In genomic region chr10:95290446-95290800, GRCh38 we compare ENCODE assay signal across 8 cellular contexts. TPM values are rescaled to one million over a fixed set of nuclear protein-coding genes. Genes with fewer than 3 reads are reported as not detected.
DNase-seq lines count a peak whose midpoint lies in the region; ATAC-seq and TF ChIP-seq lines count a peak whose summit lies in the region.

No MANE protein-coding gene starts in this region.

- TF ChIP-seq CTCF in BE2C (IDR thresholded peaks at IDR 0.05; ENCODE audit: low read depth, low read length) (no peak), OCI-LY7 (conservative IDR thresholded peaks at IDR 0.05; ENCODE audit: low read length) (no peak), neural progenitor cell (IDR thresholded peaks at IDR 0.05) (no peak), GM13977 (IDR thresholded peaks at IDR 0.05; ENCODE audit: extremely low read depth, insufficient read depth, missing control alignments) (no peak)

- H3K4me1 ChIP-seq in BE2C: no peaks in the 10 kb centered on the region
- peaks cover 60% of the 10 kb centered on the region for H3K4me1 ChIP-seq in OCI-LY7 (ENCODE audit: insufficient read depth, low read length, poor library complexity, severe bottlenecking)
- peaks cover 10 to 18% of the 10 kb centered on the region in 2 donors for H3K4me1 ChIP-seq in esophagus (ENCODE audit: control insufficient read depth in 2 of 2, insufficient read depth in 2 of 2, low read length in 1 of 2)
- H3K4me1 ChIP-seq in neural progenitor cell: peaks cover 22% of the 10 kb centered on the region

- whole genome bisulfite sequencing in esophagus, 2 donors: 1% methylated on average over 46 to 49 of the region's 49 CpGs

- H3K36me3 ChIP-seq in BE2C (no peaks in the 10 kb centered on the region), OCI-LY7 (ENCODE audit: insufficient read depth, low read length) (no peaks in the 10 kb centered on the region), esophagus (ENCODE audit: control insufficient read depth in 2 of 2, insufficient read depth in 2 of 2, low read length in 1 of 2) (no peaks in the 10 kb centered on the region), neural progenitor cell (no peaks in the 10 kb centered on the region)

- POLR2A ChIA-PET in OCI-LY7 (lab: Charles Lee): interaction anchor here (1.0 to 1.6 kb wide), 2 partner anchors 45 to 70 kb away, joined by 4 read pairs; no protein-coding TSS in a partner anchor

- H3K4me1 Mint-ChIP-seq in neural progenitor cell: peaks cover 8% of the 10 kb centered on the region

- no peaks in the 10 kb centered on the region for H3K36me3 Mint-ChIP-seq in neural progenitor cell

- H3K9me3 Mint-ChIP-seq in neural progenitor cell: peaks cover 6% of the 10 kb centered on the region

- H3K27ac Mint-ChIP-seq in neural progenitor cell: no peak overlapping the region

- ATAC-seq in GM21529 (IDR thresholded peaks at IDR 0.05; ENCODE audit: unreplicated experiment) (peak; percentile 1), GM19467 (IDR thresholded peaks at IDR 0.05; ENCODE audit: unreplicated experiment) (no peak)

- no peak overlapping the region for H3K27ac ChIP-seq in OCI-LY7 (ENCODE audit: low read depth, low read length, poor library complexity, severe bottlenecking)
- peak overlapping the region; percentile 84 to 85 for H3K27ac ChIP-seq in esophagus (ENCODE audit: low read depth in 2 of 2, low read length in 1 of 2)
- H3K27ac ChIP-seq in neural progenitor cell: no peak overlapping the region

- DNase-seq in BE2C (no peak), OCI-LY7 (ENCODE audit: low spot score) (peak; percentile 50), neural progenitor cell (ENCODE audit: low spot score) (peak; percentile 56), GM13977 (ENCODE audit: low spot score) (no peak), NCI-H2196 treated with DMSO at 0.1 percent for 48 hours (lab: John Stamatoyannopoulos, UW; ENCODE audit: unreplicated experiment) (no peak)

- H3K27me3 Mint-ChIP-seq in neural progenitor cell (ENCODE audit: insufficient read depth, low read depth): peaks cover 35% of the 10 kb centered on the region

- peaks cover 27% of the 10 kb centered on the region for H3K27me3 ChIP-seq in BE2C
- H3K27me3 ChIP-seq in esophagus (ENCODE audit: control insufficient read depth in 1 of 2, insufficient read depth in 2 of 2, low read length in 2 of 2): no peaks in the 10 kb centered on the region
- H3K27me3 ChIP-seq in neural progenitor cell: peaks cover 69% of the 10 kb centered on the region

- H3K9me3 ChIP-seq in BE2C: no peaks in the 10 kb centered on the region
- H3K9me3 ChIP-seq in OCI-LY7 (ENCODE audit: low read length): no peaks in the 10 kb centered on the region
- no peaks in the 10 kb centered on the region for H3K9me3 ChIP-seq in esophagus (ENCODE audit: control insufficient read depth in 2 of 2, insufficient read depth in 1 of 2, low read depth in 1 of 2, low read length in 1 of 2)
- H3K9me3 ChIP-seq in neural progenitor cell (ENCODE audit: low read depth): no peaks in the 10 kb centered on the region

- in situ Hi-C loops in GM13977 (cut with MboI; ENCODE audit: low pct_unique_long_range_greater_than_20kb, low sequenced_read_pairs, unreplicated experiment): no loop called here

- H3K4me3 ChIP-seq in BE2C (ENCODE audit: low read depth, low read length): peak overlapping the region; percentile 19; the same call in 1 of the 2 replicates
- peak overlapping the region; percentile 71 for H3K4me3 ChIP-seq in OCI-LY7 (ENCODE audit: low read depth, low read length, poor library complexity, severe bottlenecking)
- peak overlapping the region; percentile 71 to 97 for H3K4me3 ChIP-seq in esophagus (ENCODE audit: low read depth in 1 of 2, low read length in 2 of 2)
- peak overlapping the region; percentile 96 for H3K4me3 ChIP-seq in neural progenitor cell

- peaks cover 9% of the 10 kb centered on the region; the same call in 1 of the 2 replicates for H4K20me1 ChIP-seq in OCI-LY7 (ENCODE audit: insufficient read depth, low read length)
- no peaks in the 10 kb centered on the region for H4K20me1 ChIP-seq in neural progenitor cell (ENCODE audit: low read depth)

- peak overlapping the region; percentile 89 for H3K4me3 Mint-ChIP-seq in neural progenitor cell

- H3F3A ChIP-seq in neural progenitor cell (ENCODE audit: low read depth): peaks cover 13% of the 10 kb centered on the region

- H3K79me2 ChIP-seq in OCI-LY7 (ENCODE audit: insufficient read depth, low read depth, low read length) (peaks cover 4% of the 10 kb centered on the region; the same call in 1 of the 2 replicates), neural progenitor cell (ENCODE audit: low read depth) (peaks cover 3% of the 10 kb centered on the region)

- peak overlapping the region; percentile 70 for H3K4me2 ChIP-seq in OCI-LY7 (ENCODE audit: low read length)
- peak overlapping the region; percentile 99 for H3K4me2 ChIP-seq in neural progenitor cell

- no TSS peak for BruUV-seq in OCI-LY7 (replicated peaks; lab: Mats Ljungman, UMichigan)

- H2AFZ ChIP-seq in OCI-LY7 (ENCODE audit: low read length): peak overlapping the region; percentile 52; the same call in 1 of the 2 replicates
- H2AFZ ChIP-seq in neural progenitor cell (replicated peaks): peak overlapping the region; percentile 100

- H3K9ac ChIP-seq in neural progenitor cell: no peak overlapping the region

- intact Hi-C loops in OCI-LY7 (cut with micrococcal nuclease; ENCODE audit: unreplicated experiment): loop anchor here (10.0 kb wide), 1 partner anchor 994 kb away; no protein-coding TSS in a partner anchor

- H3K9me2 ChIP-seq in OCI-LY7 (ENCODE audit: insufficient read depth, low read length): no peaks in the 10 kb centered on the region

- CTCF ChIA-PET in OCI-LY7 (lab: Charles Lee; ENCODE audit: unreplicated experiment): no interaction called here

RNA-seq across cellular contexts. Expression of gene PDLIM1, which starts 0.4 kb away (rescaled TPM):
- polyA plus RNA-seq in BE2C (2012; ENCODE audit: insufficient read depth, insufficient read length, low read depth): 0.74 TPM
- total RNA-seq in OCI-LY7 (2014; rRNA removed; shearing (Covaris generic)): 22.3 and 23.1 TPM in 2 replicates
- total RNA-seq in OCI-LY7 (2022) (103 and 105 TPM in 2 replicates), neural progenitor cell (ENCODE audit: low replicate concordance) (4.6 and 7.9 TPM in 2 replicates)
- 100 to 1,000 TPM in 1 of 2 donors, 10 to 100 TPM in 1; 79.9 to 117 TPM for polyA plus RNA-seq in esophagus

Comparison
In these comparisons a context has a peak if more than half of its experiments do, and no peak if none do; other contexts are left out.
1. DNase-seq: peak in OCI-LY7 (single experiment) and neural progenitor cell (single experiment); none in BE2C (single experiment), GM13977 (single experiment) and NCI-H2196 treated with DMSO at 0.1 percent for 48 hours (single experiment).
2. H3K4me3 ChIP-seq: peak in every context shown above with its lines; median percentile 96 in neural progenitor cell; 84 in esophagus; 71 in OCI-LY7; 19 in BE2C.
3. H3K27ac ChIP-seq: peak in esophagus (2 of 2); none in OCI-LY7 (single experiment) and neural progenitor cell (single experiment).